In genomic region chr11:33687733-33688479, GRCh38 we compare ENCODE assay signal across 8 cellular contexts. TPM values are rescaled to one million over a fixed set of nuclear protein-coding genes. Genes with fewer than 3 reads are reported as not detected.
A peak's percentile ranks its signal among the peaks of the same experiment; 100 is the strongest.
DNase-seq lines count a peak whose midpoint lies in the region; ATAC-seq and TF ChIP-seq lines count a peak whose summit lies in the region.

No MANE protein-coding gene starts in this region.

- H3K4me1 ChIP-seq in breast epithelium = peaks cover 14 to 28% of the 10 kb centered on the region in 2 donors
- H3K4me1 ChIP-seq in right lobe of liver = peaks cover 0 to 18% (median 5%) of the 10 kb centered on the region in 4 donors

- H3K27me3 ChIP-seq in breast epithelium (no peaks in the 10 kb centered on the region), right lobe of liver (no peaks in the 10 kb centered on the region)

- H3K4me3 ChIP-seq in breast epithelium (no peak overlapping the region), right lobe of liver (no peak overlapping the region)

- H3K27ac ChIP-seq in breast epithelium (no peak overlapping the region), right lobe of liver (no peak overlapping the region)

- H3K36me3 ChIP-seq in breast epithelium = no peaks in the 10 kb centered on the region
- H3K36me3 ChIP-seq in right lobe of liver = no peaks in the 10 kb centered on the region

- ATAC-seq in HG02870 (IDR thresholded peaks at IDR 0.05; ENCODE audit: unreplicated experiment) (peak; percentile 86), right lobe of liver (peak; percentile 22 to 67 (median 40)), GM18520 (IDR thresholded peaks at IDR 0.05; ENCODE audit: unreplicated experiment) (no peak)

- intact Hi-C loops in breast epithelium (cut with DNase I; ENCODE audit: low total_unique reads) = no loop called here
- intact Hi-C loops in right lobe of liver (cut with DNase I) = loop anchor here (10.0 kb wide), 2 partner anchors 143 to 323 kb away; no protein-coding TSS in a partner anchor

- peak; percentile 30 for DNase-seq in NOMO-1 treated with DMSO at 0.1 percent for 48 hours (lab: John Stamatoyannopoulos, UW; ENCODE audit: unreplicated experiment)
- DNase-seq in NOMO-1 treated with dmso at 0.1 percent for 144 hours (lab: John Stamatoyannopoulos, UW; ENCODE audit: unreplicated experiment) = no peak
- peak; percentile 45 for DNase-seq in NCI-H460 (ENCODE audit: extremely low read depth, low read depth)
- no peak for DNase-seq in breast epithelium (ENCODE audit: low spot score in 2 of 2)
- DNase-seq in right lobe of liver = no peak
- no peak for DNase-seq in SKM-1 (lab: John Stamatoyannopoulos, UW; ENCODE audit: unreplicated experiment)

- 50% methylated on average over 2 of the region's 2 CpGs for WGBS in right lobe of liver (ENCODE audit: insufficient coverage, low coverage, low lambda C conversion rate, missing lambda C conversion rate)

- no peak for TF ChIP-seq POLR2A in breast epithelium (IDR thresholded peaks at IDR 0.05)
- TF ChIP-seq POLR2A in right lobe of liver (IDR thresholded peaks at IDR 0.05) = no peak

- H3K9me3 ChIP-seq in breast epithelium = no peaks in the 10 kb centered on the region
- H3K9me3 ChIP-seq in right lobe of liver = no peaks in the 10 kb centered on the region

- peak; percentile 44 to 76 (median 60) for TF ChIP-seq CTCF in breast epithelium (IDR thresholded peaks at IDR 0.05)
- peak; percentile 60 to 74 (median 66) for TF ChIP-seq CTCF in right lobe of liver (IDR thresholded peaks at IDR 0.05)

RNA-seq across cellular contexts. Expression of gene C11orf91, which starts 12.7 kb away (rescaled TPM):
- total RNA-seq in NCI-H460 (2014; rRNA removed; shearing (Covaris generic)) = not detected in 2 replicates
- polyA plus RNA-seq in NCI-H460 (2014; cell fraction: nucleus; rRNA removed) = not detected in 2 replicates
- total RNA-seq in breast epithelium = not detected
- not detected for total RNA-seq in right lobe of liver

RNA-seq across cellular contexts. Expression of gene CD59, which starts 48.3 kb away (rescaled TPM):
- total RNA-seq in NCI-H460 (2014; rRNA removed; shearing (Covaris generic)) = 45.8 and 62.7 TPM in 2 replicates
- 60.5 and 84.5 TPM in 2 replicates for polyA plus RNA-seq in NCI-H460 (2014; cell fraction: nucleus; rRNA removed)
- 100 to 1,000 TPM; 296 to 563 (median 375) TPM for total RNA-seq in breast epithelium
- 100 to 1,000 TPM; 145 to 314 (median 197) TPM for total RNA-seq in right lobe of liver

Comparison
In these comparisons a context has a peak if more than half of its experiments do, and no peak if none do; other contexts are left out.
1. DNase-seq: peak in NOMO-1 treated with DMSO at 0.1 percent for 48 hours (single experiment) and NCI-H460 (single experiment); none in NOMO-1 treated with dmso at 0.1 percent for 144 hours (single experiment), breast epithelium (0 of 2), right lobe of liver (0 of 3) and SKM-1 (single experiment).